6 cellular contexts compared by ENCODE assay signal in genomic region chr4:663438-664428, GRCh38. TPM values are rescaled to one million over a fixed set of nuclear protein-coding genes. Genes with fewer than 3 reads are reported as not detected.
DNase-seq lines count a peak whose midpoint lies in the region; ATAC-seq, FAIRE-seq and TF ChIP-seq lines count a peak whose summit lies in the region.

No MANE protein-coding gene starts in this region.

- TF ChIP-seq CTCF in kidney (IDR thresholded peaks at IDR 0.05; ENCODE audit: borderline replicate concordance, extremely low read depth, insufficient read depth) = no peak

- DNase-seq in HUDEP-2 (lab: John Stamatoyannopoulos, UW; ENCODE audit: unreplicated experiment in 76 of 76) = peak in 53 of 76 experiments; percentile 2 to 66 (median 45)
- peak; percentile 73 for DNase-seq in activated T-cell treated with anti-CD3 and anti-CD28 coated beads, Interleukin-2, amount 50 U/mL, for 4 hours
- peak; percentile 88 for DNase-seq in kidney
- peak; percentile 53 for DNase-seq in stimulated activated CD8-positive, alpha-beta memory T cell treated with anti-CD3 and anti-CD28 coated beads, Interleukin-7, amount 100 ng/mL, for 24 hours (ENCODE audit: low read depth)
- DNase-seq in SJCRH30 = no peak

- intact Hi-C loops in kidney (cut with DNase I) = no loop called here

- H3K4me1 ChIP-seq in kidney (ENCODE audit: control insufficient read depth in 1 of 2, insufficient read depth in 1 of 2, low read depth in 1 of 2, low read length in 2 of 2) (peaks cover 0 to 6% of the 10 kb centered on the region in 2 donors), SJCRH30 (no peaks in the 10 kb centered on the region)

- H3K9ac ChIP-seq in kidney (ENCODE audit: low read length in 2 of 2) = peak overlapping the region; percentile 11 to 51

- peak overlapping the region; percentile 83 for H3K4me3 Mint-ChIP-seq in activated T-cell treated with anti-CD3 and anti-CD28 coated beads, Interleukin-2, amount 50 U/mL, for 4 hours

- TF ChIP-seq POLR2A in GM15510 (IDR thresholded peaks at IDR 0.05; ENCODE audit: borderline replicate concordance, extremely low read depth, insufficient read length) = peak; percentile 30

- H3K27ac ChIP-seq in kidney (ENCODE audit: low read depth in 2 of 2, low read length in 2 of 2) (no peak overlapping the region), SJCRH30 (no peak overlapping the region)

- no peaks in the 10 kb centered on the region for H3K27me3 ChIP-seq in SJCRH30

- H3K4me3 ChIP-seq in kidney (ENCODE audit: low read length in 2 of 2) (peak overlapping the region; percentile 58 to 65), SJCRH30 (no peak overlapping the region)

- no peaks in the 10 kb centered on the region for H3K9me3 ChIP-seq in kidney (ENCODE audit: control insufficient read depth in 1 of 2, low read length in 2 of 2)
- no peaks in the 10 kb centered on the region for H3K9me3 ChIP-seq in SJCRH30 (replicated peaks)

- H3K4me1 Mint-ChIP-seq in activated T-cell treated with anti-CD3 and anti-CD28 coated beads, Interleukin-2, amount 50 U/mL, for 4 hours (ENCODE audit: low read depth) = peaks cover 18% of the 10 kb centered on the region

- ATAC-seq in activated T-cell treated with anti-CD3 and anti-CD28 coated beads, Interleukin-2, amount 50 U/mL, for 4 hours = peak; percentile 77 to 80

- peaks cover 2% of the 10 kb centered on the region for H3K36me3 Mint-ChIP-seq in activated T-cell treated with anti-CD3 and anti-CD28 coated beads, Interleukin-2, amount 50 U/mL, for 4 hours (ENCODE audit: insufficient read depth)

- FAIRE-seq in kidney (lab: Jason Lieb, UNC) = no peak

- H3K9me3 Mint-ChIP-seq in activated T-cell treated with anti-CD3 and anti-CD28 coated beads, Interleukin-2, amount 50 U/mL, for 4 hours = no peaks in the 10 kb centered on the region

- no peaks in the 10 kb centered on the region for H3K27me3 Mint-ChIP-seq in activated T-cell treated with anti-CD3 and anti-CD28 coated beads, Interleukin-2, amount 50 U/mL, for 4 hours (ENCODE audit: low read depth)

- no peaks in the 10 kb centered on the region for H3K36me3 ChIP-seq in kidney (ENCODE audit: control insufficient read depth in 1 of 2, insufficient read depth in 2 of 2, low read length in 2 of 2)
- H3K36me3 ChIP-seq in SJCRH30 = no peaks in the 10 kb centered on the region

RNA-seq across cellular contexts. Expression of gene ATP5ME, which starts 10.3 kb away (rescaled TPM):
- 100 to 1,000 TPM; 227 to 249 (median 244) TPM for total RNA-seq in activated T-cell treated with anti-CD3 and anti-CD28 coated beads, Interleukin-2, amount 50 U/mL, for 4 hours
- total RNA-seq in kidney = 248 TPM
- 1,928 TPM for polyA plus RNA-seq in kidney (ENCODE audit: insufficient read depth, low read depth, low replicate concordance)
- 338 and 409 TPM in 2 replicates for total RNA-seq in SJCRH30 (2014; rRNA removed; shearing (Covaris generic))

RNA-seq across cellular contexts. Expression of gene MYL5, which starts 10.6 kb away (rescaled TPM):
- 10 to 100 TPM; 13.7 to 16.0 (median 15.1) TPM for total RNA-seq in activated T-cell treated with anti-CD3 and anti-CD28 coated beads, Interleukin-2, amount 50 U/mL, for 4 hours
- 17.9 TPM for total RNA-seq in kidney
- 29.6 TPM for polyA plus RNA-seq in kidney (ENCODE audit: insufficient read depth, low read depth, low replicate concordance)
- total RNA-seq in SJCRH30 (2014; rRNA removed; shearing (Covaris generic)) = 3.2 and 3.4 TPM in 2 replicates

RNA-seq across cellular contexts. Expression of gene SLC49A3, which starts 25.2 kb away (rescaled TPM):
- total RNA-seq in activated T-cell treated with anti-CD3 and anti-CD28 coated beads, Interleukin-2, amount 50 U/mL, for 4 hours = under 1 TPM; 0.48 to 0.79 (median 0.53) TPM
- 18.2 TPM for total RNA-seq in kidney
- 12.6 TPM for polyA plus RNA-seq in kidney (ENCODE audit: insufficient read depth, low read depth, low replicate concordance)
- 0.13 TPM in 1 of 2 replicates, not detected in the other for total RNA-seq in SJCRH30 (2014; rRNA removed; shearing (Covaris generic))

RNA-seq across cellular contexts. Expression of gene PDE6B, which starts 38.4 kb away (rescaled TPM):
- total RNA-seq in activated T-cell treated with anti-CD3 and anti-CD28 coated beads, Interleukin-2, amount 50 U/mL, for 4 hours = 10 to 100 TPM in 2 of 3 donors, 1 to 10 TPM in 1; 8.3 to 10.5 (median 10.3) TPM
- total RNA-seq in kidney = 10.7 TPM
- 10.8 TPM for polyA plus RNA-seq in kidney (ENCODE audit: insufficient read depth, low read depth, low replicate concordance)
- total RNA-seq in SJCRH30 (2014; rRNA removed; shearing (Covaris generic)) = 0.03 TPM in 1 of 2 replicates, not detected in the other

RNA-seq across cellular contexts. Expression of gene PCGF3, which starts 41.9 kb away (rescaled TPM):
- total RNA-seq in activated T-cell treated with anti-CD3 and anti-CD28 coated beads, Interleukin-2, amount 50 U/mL, for 4 hours = 10 to 100 TPM; 20.7 to 27.8 (median 23.0) TPM
- 59.6 TPM for total RNA-seq in kidney
- 21.7 TPM for polyA plus RNA-seq in kidney (ENCODE audit: insufficient read depth, low read depth, low replicate concordance)
- 50.3 and 60.4 TPM in 2 replicates for total RNA-seq in SJCRH30 (2014; rRNA removed; shearing (Covaris generic))

Comparison
In these comparisons a context has a peak if more than half of its experiments do, and no peak if none do; other contexts are left out.
1. DNase-seq: peak in HUDEP-2 (53 of 76), activated T-cell treated with anti-CD3 and anti-CD28 coated beads, Interleukin-2, amount 50 U/mL, for 4 hours (single experiment), kidney (single experiment) and stimulated activated CD8-positive, alpha-beta memory T cell treated with anti-CD3 and anti-CD28 coated beads, Interleukin-7, amount 100 ng/mL, for 24 hours (single experiment); none in SJCRH30 (0 of 2).
2. RNA of gene SLC49A3, which starts 25.2 kb away (total RNA-seq): 18.2 TPM in kidney (single experiment); 0.48 to 0.79 TPM in activated T-cell treated with anti-CD3 and anti-CD28 coated beads, Interleukin-2, amount 50 U/mL, for 4 hours and 0.13 TPM in SJCRH30; every median in the first group is over 10 times any median in the second.